ENCODE assay signal across 13 cellular contexts in genomic region chr2:55966431-55967118, GRCh38. TPM values are rescaled to one million over a fixed set of nuclear protein-coding genes. Genes with fewer than 3 reads are reported as not detected.
DNase-seq lines count a peak whose midpoint lies in the region; ATAC-seq and TF ChIP-seq lines count a peak whose summit lies in the region.
"Had no signal": no experiment of that assay in that cellular context is flagged by ENCODE, and none has a peak within 500 bp of the region (broad histone marks: within the 10 kb centered on the region; RNA-seq: fewer than 3 reads in every experiment).

No MANE protein-coding gene starts in this region.

- H3K9me3 ChIP-seq in body of pancreas (no peaks in the 10 kb centered on the region), SJCRH30 (replicated peaks) (no peaks in the 10 kb centered on the region)

- H3K27ac ChIP-seq in body of pancreas (peak overlapping the region in 3 of 4 donors; percentile 59 to 63 (median 61)), rectal smooth muscle tissue (ENCODE audit: low read depth, low read length) (no peak overlapping the region), SJCRH30 (no peak overlapping the region)

- no peak for TF ChIP-seq POLR2A in body of pancreas (IDR thresholded peaks at IDR 0.05)

- intact Hi-C loops in body of pancreas (cut with DNase I): loop anchor here (10.0 kb wide), 1 partner anchor 168 kb away; no protein-coding TSS in a partner anchor

- TF ChIP-seq CTCF in body of pancreas (IDR thresholded peaks at IDR 0.05): no peak

- WGBS in body of pancreas, 2 donors: 9 to 19% methylated on average over 6 of the region's 6 CpGs

- peak; percentile 32 for DNase-seq in ELR (ENCODE audit: low read depth)
- peak; percentile 67 to 88 (median 74) for DNase-seq in body of pancreas
- peak in 26 of 51 donors; percentile 2 to 56 (median 17) for DNase-seq in hypothalamus (lab: John Stamatoyannopoulos, UW)
- DNase-seq in SJCRH30: no peak
- DNase-seq in left lobe of liver (ENCODE audit: low spot score): no peak
- no peak for DNase-seq in NCI-H2171 (lab: John Stamatoyannopoulos, UW)
- no peak for DNase-seq in AML-193 (lab: John Stamatoyannopoulos, UW)
- DNase-seq: activated T-cell treated with anti-CD3 and anti-CD28 coated beads, Interleukin-2, amount 50 U/mL, for 24 hours; CD4-positive, CD25-positive, alpha-beta regulatory T cell; HCEC 1CT; trophoblast cell had no signal

- H3K9ac ChIP-seq in rectal smooth muscle tissue (ENCODE audit: low read length): peak overlapping the region; percentile 38

- H3K27me3 ChIP-seq in body of pancreas (no peaks in the 10 kb centered on the region), rectal smooth muscle tissue (ENCODE audit: control insufficient read depth, insufficient read depth, low read length) (no peaks in the 10 kb centered on the region), SJCRH30 (no peaks in the 10 kb centered on the region; the same call in 1 of the 2 replicates)

- ATAC-seq in body of pancreas: peak; percentile 92
- ATAC-seq in left lobe of liver: no peak
- ATAC-seq: Panc1 had no signal

- H3K4me1 ChIP-seq in body of pancreas (peaks cover 21% of the 10 kb centered on the region), rectal smooth muscle tissue (ENCODE audit: control insufficient read depth, insufficient read depth, low read length) (no peaks in the 10 kb centered on the region), SJCRH30 (no peaks in the 10 kb centered on the region)

- H3K4me3 ChIP-seq in body of pancreas (no peak overlapping the region), rectal smooth muscle tissue (ENCODE audit: low read length) (no peak overlapping the region), SJCRH30 (no peak overlapping the region)

- H3K36me3 ChIP-seq in body of pancreas (replicated peaks in 1 of 2; ENCODE audit: insufficient read depth in 1 of 2, low read depth in 2 of 2): no peaks in the 10 kb centered on the region
- H3K36me3 ChIP-seq in rectal smooth muscle tissue (ENCODE audit: control insufficient read depth, insufficient read depth, low read length): no peaks in the 10 kb centered on the region
- H3K36me3 ChIP-seq in SJCRH30: no peaks in the 10 kb centered on the region

RNA-seq across cellular contexts. Expression of gene EFEMP1, which starts 43.0 kb away (rescaled TPM):
- total RNA-seq in body of pancreas (100 to 1,000 TPM in 1 of 2 donors, 10 to 100 TPM in 1; 25.1 to 129 TPM), left lobe of liver (3.1 TPM)
- 0.06 TPM in 1 of 2 replicates, not detected in the other for total RNA-seq in SJCRH30 (2014; rRNA removed; shearing (Covaris generic))
- total RNA-seq: CD4-positive, CD25-positive, alpha-beta regulatory T cell had no signal

Comparison
In these comparisons a context has a peak if more than half of its experiments do, and no peak if none do; other contexts are left out.
1. DNase-seq: peak in ELR (single experiment), body of pancreas (4 of 4) and hypothalamus (26 of 51); none in SJCRH30 (0 of 2), left lobe of liver (single experiment), NCI-H2171 (single experiment) and AML-193 (0 of 2).
2. H3K27ac ChIP-seq: peak in body of pancreas (3 of 4); none in rectal smooth muscle tissue (single experiment) and SJCRH30 (single experiment).